Comparison of ENCODE assay signal across 10 cellular contexts in the genomic region with DNA sequence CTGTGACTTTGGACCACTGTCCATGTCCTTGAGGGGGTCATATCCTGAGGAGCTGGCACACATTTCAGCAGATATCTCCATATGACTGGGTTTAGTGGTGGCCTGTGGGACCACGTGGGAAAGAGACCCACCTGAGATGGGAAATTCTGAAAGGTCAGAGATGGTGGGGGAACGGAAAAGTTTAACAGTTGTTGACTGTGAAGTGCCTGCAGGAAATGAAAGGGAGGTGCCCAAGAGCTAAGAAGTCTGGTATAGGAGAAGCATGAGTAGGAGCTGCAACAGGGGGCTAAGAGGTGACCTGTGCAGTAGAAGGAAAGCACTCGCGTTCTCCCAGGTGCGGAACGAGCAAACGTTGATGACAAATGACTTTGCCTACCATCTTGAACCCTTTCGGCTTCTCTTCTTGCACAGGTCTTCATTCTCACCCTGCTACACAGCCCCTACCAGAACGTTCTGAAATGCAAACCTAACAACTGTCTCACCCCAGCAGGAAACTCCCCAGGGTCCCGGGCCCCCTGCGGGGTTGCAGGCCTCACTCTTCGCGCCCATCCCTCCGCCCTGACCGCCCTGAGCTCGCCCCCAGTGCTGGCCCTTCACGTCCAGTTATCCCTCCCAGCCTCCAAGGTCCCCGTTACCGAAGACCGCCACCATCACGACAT. TPM values are rescaled to one million over a fixed set of nuclear protein-coding genes. Genes with fewer than 3 reads are reported as not detected.
DNase-seq lines count a peak whose midpoint lies in the region; ATAC-seq and TF ChIP-seq lines count a peak whose summit lies in the region.
"Had no signal": no experiment of that assay in that cellular context is flagged by ENCODE, and none has a peak within 500 bp of the region (broad histone marks: within the 10 kb centered on the region; RNA-seq: fewer than 3 reads in every experiment).

No MANE protein-coding gene starts in this region.

- H3K4me2 ChIP-seq in DOHH2 (ENCODE audit: low read length) = peak overlapping the region; percentile 62

- H3K27ac Mint-ChIP-seq in T-helper 1 cell treated with Interleukin-12 subunit alpha and Interleukin-12 subunit beta and Interleukin-4 antibody, amounts not matched to agents 30 μg/mL and 1 μg/mL, for 36 hours = peak overlapping the region; percentile 97

- peaks cover 17% of the 10 kb centered on the region for H3K4me1 Mint-ChIP-seq in T-helper 1 cell treated with Interleukin-12 subunit alpha and Interleukin-12 subunit beta and Interleukin-4 antibody, amounts not matched to agents 30 μg/mL and 1 μg/mL, for 36 hours (ENCODE audit: low read depth)

- TF ChIP-seq POLR2A in esophagus muscularis mucosa (IDR thresholded peaks at IDR 0.05; ENCODE audit: low read depth) = no peak

- no peaks in the 10 kb centered on the region for H4K20me1 ChIP-seq in DOHH2 (ENCODE audit: control insufficient read depth, insufficient read depth, low read depth, low read length)

- TF ChIP-seq CTCF in DOHH2 (IDR thresholded peaks at IDR 0.05; ENCODE audit: low read depth, low read length, poor library complexity, severe bottlenecking) = no peak
- TF ChIP-seq CTCF in esophagus muscularis mucosa (IDR thresholded peaks at IDR 0.05) = no peak
- no peak for TF ChIP-seq CTCF in psoas muscle (IDR thresholded peaks at IDR 0.05)
- no peak for TF ChIP-seq CTCF in foreskin keratinocyte (conservative IDR thresholded peaks at IDR 0.05)

- intact Hi-C loops in esophagus muscularis mucosa (cut with DNase I) = no loop called here
- intact Hi-C loops in psoas muscle (cut with DNase I) = loop anchor here in 1 of 2 donors (1.0 kb wide), 1 partner anchor 32 kb away; no protein-coding TSS in a partner anchor

- no peaks in the 10 kb centered on the region for H3K9me3 ChIP-seq in DOHH2 (ENCODE audit: control insufficient read depth, insufficient read depth, low read length)
- H3K9me3 ChIP-seq in esophagus muscularis mucosa = no peaks in the 10 kb centered on the region
- no peaks in the 10 kb centered on the region for H3K9me3 ChIP-seq in psoas muscle

- no peak for TF ChIP-seq EP300 in esophagus muscularis mucosa (IDR thresholded peaks at IDR 0.05)

- WGBS in esophagus muscularis mucosa = 18% methylated on average over 20 of the region's 21 CpGs
- 25 to 31% (median 29%) methylated on average over 19 to 21 of the region's 21 CpGs for WGBS in psoas muscle, 3 donors

- H3K9me3 Mint-ChIP-seq in T-helper 1 cell treated with Interleukin-12 subunit alpha and Interleukin-12 subunit beta and Interleukin-4 antibody, amounts not matched to agents 30 μg/mL and 1 μg/mL, for 36 hours = no peaks in the 10 kb centered on the region

- ATAC-seq in psoas muscle (no peak), foreskin keratinocyte (no peak)

- no peak overlapping the region for H3K27ac ChIP-seq in DOHH2 (ENCODE audit: low read depth, low read length)
- H3K27ac ChIP-seq in esophagus muscularis mucosa (replicated peaks in 1 of 4) = peak overlapping the region; percentile 69 to 80 (median 77)
- peak overlapping the region; percentile 9 for H3K27ac ChIP-seq in psoas muscle
- no peak overlapping the region for H3K27ac ChIP-seq in foreskin keratinocyte

- peak overlapping the region; percentile 97 for H3K4me3 Mint-ChIP-seq in T-helper 1 cell treated with Interleukin-12 subunit alpha and Interleukin-12 subunit beta and Interleukin-4 antibody, amounts not matched to agents 30 μg/mL and 1 μg/mL, for 36 hours

- H3K79me2 ChIP-seq in DOHH2 (ENCODE audit: control insufficient read depth, low read length) = no peaks in the 10 kb centered on the region

- H3K4me1 ChIP-seq in DOHH2 (ENCODE audit: control insufficient read depth, low read length) = peaks cover 7% of the 10 kb centered on the region
- H3K4me1 ChIP-seq in esophagus muscularis mucosa = peaks cover 7 to 16% (median 15%) of the 10 kb centered on the region in 4 donors
- H3K4me1 ChIP-seq in psoas muscle = no peaks in the 10 kb centered on the region
- H3K4me1 ChIP-seq in foreskin keratinocyte = no peaks in the 10 kb centered on the region

- no peaks in the 10 kb centered on the region for H3K9me2 ChIP-seq in DOHH2 (replicated peaks; ENCODE audit: control insufficient read depth, low read length)

- no peaks in the 10 kb centered on the region for H3K27me3 ChIP-seq in DOHH2 (ENCODE audit: control insufficient read depth, low read length)
- no peaks in the 10 kb centered on the region for H3K27me3 ChIP-seq in esophagus muscularis mucosa
- H3K27me3 ChIP-seq in psoas muscle (ENCODE audit: insufficient read depth in 3 of 3, low read length in 2 of 3) = no peaks in the 10 kb centered on the region
- no peaks in the 10 kb centered on the region for H3K27me3 ChIP-seq in foreskin keratinocyte

- no peaks in the 10 kb centered on the region for H3K27me3 Mint-ChIP-seq in T-helper 1 cell treated with Interleukin-12 subunit alpha and Interleukin-12 subunit beta and Interleukin-4 antibody, amounts not matched to agents 30 μg/mL and 1 μg/mL, for 36 hours (ENCODE audit: low read depth)

- no peak for DNase-seq in esophagus muscularis mucosa (ENCODE audit: extremely low spot score)
- no peak for DNase-seq in psoas muscle
- DNase-seq in foreskin keratinocyte = no peak
- no peak for DNase-seq in SW 1271 (lab: John Stamatoyannopoulos, UW)
- no peak for DNase-seq in DMS 273 treated with DMSO at 0.1 percent for 48 hours (lab: John Stamatoyannopoulos, UW)
- DNase-seq in LoVo (ENCODE audit: low spot score) = no peak

- H3K4me3 ChIP-seq in DOHH2 (ENCODE audit: low read length) (peak overlapping the region; percentile 54), esophagus muscularis mucosa (peak overlapping the region; percentile 60 to 67 (median 64)), psoas muscle (peak overlapping the region; percentile 71)

- H3F3A ChIP-seq in DOHH2 (ENCODE audit: control insufficient read depth, insufficient read depth) = no peaks in the 10 kb centered on the region

- no peaks in the 10 kb centered on the region for H3K36me3 ChIP-seq in DOHH2 (ENCODE audit: control insufficient read depth, low read length)
- no peaks in the 10 kb centered on the region for H3K36me3 ChIP-seq in esophagus muscularis mucosa
- H3K36me3 ChIP-seq in psoas muscle (ENCODE audit: insufficient read depth in 1 of 2, low read depth in 1 of 2) = no peaks in the 10 kb centered on the region

- peaks cover 7% of the 10 kb centered on the region for H3K36me3 Mint-ChIP-seq in T-helper 1 cell treated with Interleukin-12 subunit alpha and Interleukin-12 subunit beta and Interleukin-4 antibody, amounts not matched to agents 30 μg/mL and 1 μg/mL, for 36 hours (ENCODE audit: low read depth)

RNA-seq across cellular contexts. Expression of gene FXYD4, which starts 9.8 kb away (rescaled TPM):
- total RNA-seq in esophagus muscularis mucosa (not detected), psoas muscle (1 to 10 TPM in 1 of 4 donors, not detected in 3; 3.0 TPM), foreskin keratinocyte (not detected in 2 replicates)
- polyA plus RNA-seq in psoas muscle (under 1 TPM in 2 of 3 donors, not detected in 1; 0.18 to 0.74 TPM), foreskin keratinocyte (not detected in 2 replicates)
- total RNA-seq: HT1080, renal cortical epithelial cell had no signal

RNA-seq across cellular contexts. Expression of gene HNRNPF, which starts 47.3 kb away (rescaled TPM):
- total RNA-seq in esophagus muscularis mucosa (100 to 1,000 TPM; 113 to 243 (median 176) TPM), psoas muscle (100 to 1,000 TPM in 2 of 4 donors, 10 to 100 TPM in 2; 68.0 to 154 (median 110) TPM), foreskin keratinocyte (267 and 292 TPM in 2 replicates)
- polyA plus RNA-seq in psoas muscle (100 to 1,000 TPM in 1 of 3 donors, 10 to 100 TPM in 2; 62.1 to 126 (median 75.2) TPM), foreskin keratinocyte (155 and 182 TPM in 2 replicates)

Comparison
In these comparisons a context has a peak if more than half of its experiments do, and no peak if none do; other contexts are left out.
1. H3K27ac ChIP-seq: peak in esophagus muscularis mucosa (4 of 4) and psoas muscle (single experiment); none in DOHH2 (single experiment) and foreskin keratinocyte (single experiment).
2. Peak in every context shown above with its lines, with median percentiles within 50 percentile points of each other: H3K4me3 ChIP-seq.